Comparison of ENCODE assay signal across 16 cellular contexts in the genomic region with DNA sequence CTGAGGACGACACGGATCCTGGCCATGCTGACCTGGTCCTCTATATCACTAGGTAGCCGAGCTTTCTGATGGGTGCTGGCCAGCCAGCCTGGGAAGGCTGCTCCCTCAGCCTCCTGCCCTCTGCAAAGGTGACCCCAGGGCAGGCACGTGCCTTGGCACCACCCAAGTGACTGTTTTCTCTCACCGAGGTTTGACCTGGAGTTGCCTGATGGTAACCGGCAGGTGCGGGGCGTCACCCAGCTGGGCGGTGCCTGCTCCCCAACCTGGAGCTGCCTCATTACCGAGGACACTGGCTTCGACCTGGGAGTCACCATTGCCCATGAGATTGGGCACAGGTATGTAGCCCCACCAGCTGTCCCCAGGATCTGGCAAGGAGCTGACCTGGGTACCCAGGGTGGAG. TPM values are rescaled to one million over a fixed set of nuclear protein-coding genes. Genes with fewer than 3 reads are reported as not detected.
A peak's percentile ranks its signal among the peaks of the same experiment; 100 is the strongest.
DNase-seq lines count a peak whose midpoint lies in the region; ATAC-seq, FAIRE-seq and TF ChIP-seq lines count a peak whose summit lies in the region.
"Had no signal": no experiment of that assay in that cellular context is flagged by ENCODE, and none has a peak within 500 bp of the region (broad histone marks: within the 10 kb centered on the region; RNA-seq: fewer than 3 reads in every experiment).

No MANE protein-coding gene starts in this region.

- FAIRE-seq in D721Med (lab: Jason Lieb, UNC) = no peak
- FAIRE-seq: GM18507, H54 had no signal

- peaks cover 5% of the 10 kb centered on the region for H3K9me3 Mint-ChIP-seq in endodermal cell
- H3K9me3 Mint-ChIP-seq: CD4-positive, CD25-positive, alpha-beta regulatory T cell; IgD-negative memory B cell had no signal

- H3K27ac ChIP-seq in endodermal cell (ENCODE audit: low read depth, low read length) (no peak overlapping the region), neuronal stem cell (replicated peaks; ENCODE audit: low read length) (no peak overlapping the region), transverse colon (no peak overlapping the region)
- H3K27ac ChIP-seq: BLaER1 treated with 17β-estradiol and CSF1 and Interleukin-3, amounts not matched to agents 10 nM and 100 nM; GM23248 had no signal

- peaks cover 6% of the 10 kb centered on the region for H3K27me3 Mint-ChIP-seq in endodermal cell (ENCODE audit: insufficient read depth)

- ATAC-seq in HG02588 (IDR thresholded peaks at IDR 0.05; ENCODE audit: unreplicated experiment) (no peak), GM21528 (IDR thresholded peaks at IDR 0.05; ENCODE audit: low FRiP score, unreplicated experiment) (no peak)
- ATAC-seq: HCT116 had no signal

- peak overlapping the region; percentile 78 for H2BK15ac ChIP-seq in neuronal stem cell (ENCODE audit: low read length)

- peaks cover 8% of the 10 kb centered on the region for H3K4me1 Mint-ChIP-seq in endodermal cell

- in situ Hi-C loops in transverse colon (cut with MboI; ENCODE audit: low pct_ligation_motif_present in 1 of 4, low pct_unique_long_range_greater_than_20kb in 1 of 4, low sequenced_read_pairs in 3 of 4) = no loop called here

- no peak overlapping the region for H3K14ac ChIP-seq in neuronal stem cell (ENCODE audit: low read length)

- peak; percentile 11 for DNase-seq in D721Med (ENCODE audit: insufficient read length, low spot score)
- peak; percentile 32 for DNase-seq in endodermal cell
- DNase-seq in neuronal stem cell (ENCODE audit: low spot score) = no peak
- DNase-seq in transverse colon = peak; percentile 37
- no peak for DNase-seq in ureter (ENCODE audit: low spot score)
- DNase-seq: ACHN; CD4-positive, CD25-positive, alpha-beta regulatory T cell; DMS 273 treated with DMSO at 0.1 percent for 48 hours; GM23248 had no signal

- no peak overlapping the region for H4K8ac ChIP-seq in neuronal stem cell (ENCODE audit: low read depth, low read length)

- no peak overlapping the region for H3K4ac ChIP-seq in neuronal stem cell (ENCODE audit: low read length)

- no peak for TF ChIP-seq EP300 in transverse colon (IDR thresholded peaks at IDR 0.05; ENCODE audit: low read depth)

- TF ChIP-seq POLR2A in transverse colon (IDR thresholded peaks at IDR 0.05) = no peak

- H3K36me3 Mint-ChIP-seq in endodermal cell (ENCODE audit: low read depth) = peaks cover 3% of the 10 kb centered on the region
- H3K36me3 Mint-ChIP-seq: CD4-positive, CD25-positive, alpha-beta regulatory T cell; IgD-negative memory B cell had no signal

- WGBS in endodermal cell (ENCODE audit: insufficient coverage in 1 of 2, insufficient read length in 1 of 2), 2 experiments = 88 to 89% methylated on average over 10 to 11 of the region's 11 CpGs
- no CpG with 5 or more reads among the region's 11 CpGs for WGBS in neuronal stem cell (ENCODE audit: extremely low coverage in 2 of 2, insufficient read length in 2 of 2, insufficient replicate concordance in 1 of 2), 2 donors
- WGBS in transverse colon (ENCODE audit: low coverage in 1 of 2), 2 donors = 44% methylated on average over 11 of the region's 11 CpGs; no CpG with 5 or more reads in 1 of the 2 donors

- H3K4me1 ChIP-seq in endodermal cell (ENCODE audit: control insufficient read depth, insufficient read depth, low read length) (no peaks in the 10 kb centered on the region), neuronal stem cell (ENCODE audit: control insufficient read depth in 2 of 2, insufficient read depth in 1 of 2, low read depth in 1 of 2, low read length in 2 of 2) (peaks cover 0 to 1% of the 10 kb centered on the region in 2 donors), transverse colon (peaks cover 4 to 18% (median 15%) of the 10 kb centered on the region in 4 donors)

- intact Hi-C loops in transverse colon (cut with DNase I; ENCODE audit: low total_unique reads) = no loop called here

- H3K27me3 ChIP-seq in endodermal cell (ENCODE audit: control insufficient read depth, insufficient read depth, low read length, poor library complexity, severe bottlenecking) (no peaks in the 10 kb centered on the region), neuronal stem cell (ENCODE audit: control insufficient read depth in 3 of 3, insufficient read depth in 3 of 3, low read depth in 1 of 3, low read length in 3 of 3) (peaks cover 0 to 19% (median 0%) of the 10 kb centered on the region in 3 experiments), transverse colon (peaks cover 28% of the 10 kb centered on the region)

- H3K79me1 ChIP-seq in neuronal stem cell (ENCODE audit: low read depth, low read length) = no peaks in the 10 kb centered on the region

- H3K18ac ChIP-seq in neuronal stem cell (ENCODE audit: low read length) = no peak overlapping the region

- TF ChIP-seq CTCF in D721Med (IDR thresholded peaks at IDR 0.05; ENCODE audit: insufficient read depth, missing control alignments) = no peak
- no peak for TF ChIP-seq CTCF in endodermal cell (conservative IDR thresholded peaks at IDR 0.05)
- no peak for TF ChIP-seq CTCF in transverse colon (IDR thresholded peaks at IDR 0.05)

- H3K4me2 ChIP-seq in neuronal stem cell (ENCODE audit: insufficient read depth, low read length, poor library complexity, severe bottlenecking) = no peak overlapping the region
- H3K4me2 ChIP-seq: BLaER1 treated with 17β-estradiol and CSF1 and Interleukin-3, amounts not matched to agents 10 nM and 100 nM had no signal

- H3K36me3 ChIP-seq in endodermal cell (ENCODE audit: control insufficient read depth, insufficient read depth, low read length) (no peaks in the 10 kb centered on the region), neuronal stem cell (replicated peaks in 1 of 2; ENCODE audit: control insufficient read depth in 2 of 2, insufficient read depth in 2 of 2, low read length in 2 of 2) (peaks cover 4 to 5% of the 10 kb centered on the region in 2 donors), transverse colon (no peaks in the 10 kb centered on the region)
- H3K36me3 ChIP-seq: BLaER1 treated with 17β-estradiol and CSF1 and Interleukin-3, amounts not matched to agents 10 nM and 100 nM had no signal

- no peak overlapping the region for H2BK120ac ChIP-seq in neuronal stem cell (ENCODE audit: low read depth, low read length)

- H3K27ac Mint-ChIP-seq in endodermal cell = no peak overlapping the region

- peaks cover 10% of the 10 kb centered on the region for H3K9me3 ChIP-seq in endodermal cell (ENCODE audit: control insufficient read depth, low read length)
- H3K9me3 ChIP-seq in neuronal stem cell (replicated peaks in 1 of 2; ENCODE audit: control insufficient read depth in 2 of 2, insufficient read depth in 1 of 2, low read depth in 1 of 2, low read length in 2 of 2) = peaks cover 4 to 10% of the 10 kb centered on the region in 2 donors
- no peaks in the 10 kb centered on the region for H3K9me3 ChIP-seq in transverse colon

- H3K23ac ChIP-seq in neuronal stem cell (ENCODE audit: low read depth, low read length, poor library complexity) = peak overlapping the region; percentile 73

- H2BK5ac ChIP-seq in neuronal stem cell (ENCODE audit: low read length) = peak overlapping the region; percentile 24

- no peak overlapping the region for H2BK12ac ChIP-seq in neuronal stem cell (ENCODE audit: low read length)

- no peak overlapping the region for H2AK5ac ChIP-seq in neuronal stem cell (ENCODE audit: low read depth, low read length)

- H3K9ac ChIP-seq in endodermal cell (ENCODE audit: extremely low read depth, low read length, poor library complexity, severe bottlenecking) = no peak overlapping the region
- peak overlapping the region; percentile 50 for H3K9ac ChIP-seq in neuronal stem cell (ENCODE audit: low read depth, low read length, poor library complexity)
- H3K9ac ChIP-seq: BLaER1 treated with 17β-estradiol and CSF1 and Interleukin-3, amounts not matched to agents 10 nM and 100 nM; GM23248 had no signal

- H3K4me3 ChIP-seq in endodermal cell (ENCODE audit: low read length) (no peak overlapping the region), neuronal stem cell (ENCODE audit: low read length in 2 of 2) (peak overlapping the region in 1 of 2 donors; percentile 49), transverse colon (no peak overlapping the region)
- H3K4me3 ChIP-seq: BLaER1 treated with 17β-estradiol and CSF1 and Interleukin-3, amounts not matched to agents 10 nM and 100 nM; GM23248 had no signal

- H3K4me3 Mint-ChIP-seq in endodermal cell = no peak overlapping the region
- H3K4me3 Mint-ChIP-seq: CD4-positive, CD25-positive, alpha-beta regulatory T cell had no signal

- no peak overlapping the region for H2AFZ ChIP-seq in neuronal stem cell (ENCODE audit: low read length)
- H2AFZ ChIP-seq: GM23248 had no signal

- no peak overlapping the region for H4K91ac ChIP-seq in neuronal stem cell (ENCODE audit: low read depth, low read length, poor library complexity)

RNA-seq across cellular contexts. Expression of a gene that starts 3.8 kb away (rescaled TPM):
- 10 to 100 TPM; 13.5 to 21.7 TPM for total RNA-seq in endodermal cell
- polyA plus RNA-seq in endodermal cell (2013, experiment 1 of 2) = 9.7 TPM
- polyA plus RNA-seq in endodermal cell (2013, experiment 2 of 2) = 7.6 TPM
- 4.0 TPM for polyA plus RNA-seq in neuronal stem cell (2013, experiment 1 of 2)
- 3.9 TPM for polyA plus RNA-seq in neuronal stem cell (2013, experiment 2 of 2)
- total RNA-seq in transverse colon = 10 to 100 TPM in 2 of 4 donors, 1 to 10 TPM in 2; 2.6 to 12.7 (median 7.2) TPM
- total RNA-seq in ureter = 3.5 TPM

RNA-seq across cellular contexts. Expression of a gene that starts 8.2 kb away (rescaled TPM):
- total RNA-seq in endodermal cell (10 to 100 TPM; 30.2 to 36.5 TPM), transverse colon (10 to 100 TPM; 12.1 to 21.9 (median 16.0) TPM), ureter (19.5 TPM)
- polyA plus RNA-seq in endodermal cell (2013, experiment 1 of 2) = 23.1 TPM
- 20.9 TPM for polyA plus RNA-seq in endodermal cell (2013, experiment 2 of 2)
- 29.0 TPM for polyA plus RNA-seq in neuronal stem cell (2013, experiment 1 of 2)
- 28.1 TPM for polyA plus RNA-seq in neuronal stem cell (2013, experiment 2 of 2)

RNA-seq across cellular contexts. Expression of a gene that starts 33.8 kb away (rescaled TPM):
- total RNA-seq in endodermal cell (10 to 100 TPM; 30.6 to 35.0 TPM), transverse colon (100 to 1,000 TPM in 1 of 4 donors, 10 to 100 TPM in 3; 44.6 to 153 (median 80.0) TPM), ureter (24.9 TPM)
- 26.8 TPM for polyA plus RNA-seq in endodermal cell (2013, experiment 1 of 2)
- polyA plus RNA-seq in endodermal cell (2013, experiment 2 of 2) = 26.0 TPM
- polyA plus RNA-seq in neuronal stem cell (2013, experiment 1 of 2) = 18.8 TPM
- polyA plus RNA-seq in neuronal stem cell (2013, experiment 2 of 2) = 19.4 TPM

RNA-seq across cellular contexts. Expression of a gene that starts 49.8 kb away (rescaled TPM):
- under 1 TPM in 1 of 2 donors, not detected in 1; 0.95 TPM for total RNA-seq in endodermal cell
- 2.0 TPM for polyA plus RNA-seq in endodermal cell (2013, experiment 1 of 2)
- 1.2 TPM for polyA plus RNA-seq in endodermal cell (2013, experiment 2 of 2)
- polyA plus RNA-seq in neuronal stem cell (2013, experiment 1 of 2) = 1.9 TPM
- 1.6 TPM for polyA plus RNA-seq in neuronal stem cell (2013, experiment 2 of 2)
- total RNA-seq in transverse colon = 1 to 10 TPM in 1 of 4 donors, under 1 TPM in 1, not detected in 2; 0.68 to 1.5 TPM
- 0.75 TPM for total RNA-seq in ureter

RNA-seq across cellular contexts. Expression of a gene that starts 50.2 kb away (rescaled TPM):
- total RNA-seq in endodermal cell (100 to 1,000 TPM; 178 to 187 TPM), transverse colon (100 to 1,000 TPM in 3 of 4 donors, 10 to 100 TPM in 1; 89.4 to 205 (median 147) TPM), ureter (128 TPM)
- 109 TPM for polyA plus RNA-seq in endodermal cell (2013, experiment 1 of 2)
- 106 TPM for polyA plus RNA-seq in endodermal cell (2013, experiment 2 of 2)
- 107 TPM for polyA plus RNA-seq in neuronal stem cell (2013, experiment 1 of 2)
- polyA plus RNA-seq in neuronal stem cell (2013, experiment 2 of 2) = 106 TPM

Comparison
In these comparisons a context has a peak if more than half of its experiments do, and no peak if none do; other contexts are left out.
1. DNase-seq: peak in D721Med (single experiment), endodermal cell (single experiment) and transverse colon (single experiment); none in neuronal stem cell (single experiment) and ureter (single experiment).